Comparison of ENCODE assay signal across 17 cellular contexts in genomic region chr10:118615888-118616287, GRCh38. TPM values are rescaled to one million over a fixed set of nuclear protein-coding genes. Genes with fewer than 3 reads are reported as not detected.
DNase-seq lines count a peak whose midpoint lies in the region; ATAC-seq and TF ChIP-seq lines count a peak whose summit lies in the region.
"Had no signal": no experiment of that assay in that cellular context is flagged by ENCODE, and none has a peak within 500 bp of the region (broad histone marks: within the 10 kb centered on the region; RNA-seq: fewer than 3 reads in every experiment).

No MANE protein-coding gene starts in this region.

- H3K9me3 ChIP-seq in stomach = no peaks in the 10 kb centered on the region

- no peak overlapping the region for H3K4me3 ChIP-seq in stomach
- H3K4me3 ChIP-seq: lung had no signal

- no peaks in the 10 kb centered on the region for H3K36me3 Mint-ChIP-seq in type B pancreatic cell
- no peaks in the 10 kb centered on the region for H3K36me3 Mint-ChIP-seq in effector memory CD8-positive, alpha-beta T cell (ENCODE audit: insufficient read depth)
- H3K36me3 Mint-ChIP-seq: activated naive CD8-positive, alpha-beta T cell treated with anti-CD3 and anti-CD28 coated beads, Interleukin-2, amount 10 ng/mL, durations not matched to agents 7 days and 5 days had no signal

- intact Hi-C loops in stomach (cut with DNase I; ENCODE audit: low total_unique reads) = no loop called here

- H3K27me3 Mint-ChIP-seq in type B pancreatic cell = peaks cover 58% of the 10 kb centered on the region
- H3K27me3 Mint-ChIP-seq in effector memory CD8-positive, alpha-beta T cell = peaks cover 37 to 68% of the 10 kb centered on the region in 2 donors

- no peaks in the 10 kb centered on the region for H3K4me1 Mint-ChIP-seq in type B pancreatic cell (ENCODE audit: unreplicated experiment)
- no peaks in the 10 kb centered on the region for H3K4me1 Mint-ChIP-seq in effector memory CD8-positive, alpha-beta T cell (ENCODE audit: low read depth in 2 of 2)
- H3K4me1 Mint-ChIP-seq: central memory CD8-positive, alpha-beta T cell had no signal

- no peak overlapping the region for H3K4me3 Mint-ChIP-seq in type B pancreatic cell
- no peak overlapping the region for H3K4me3 Mint-ChIP-seq in effector memory CD8-positive, alpha-beta T cell
- H3K4me3 Mint-ChIP-seq: activated naive CD8-positive, alpha-beta T cell treated with anti-CD3 and anti-CD28 coated beads, Interleukin-2, amount 10 ng/mL, durations not matched to agents 7 days and 5 days; central memory CD8-positive, alpha-beta T cell had no signal

- H3K27ac Mint-ChIP-seq in type B pancreatic cell = no peak overlapping the region
- no peak overlapping the region for H3K27ac Mint-ChIP-seq in effector memory CD8-positive, alpha-beta T cell
- H3K27ac Mint-ChIP-seq: activated naive CD8-positive, alpha-beta T cell treated with anti-CD3 and anti-CD28 coated beads, Interleukin-2, amount 10 ng/mL, durations not matched to agents 7 days and 5 days had no signal

- H3K27ac ChIP-seq in foreskin keratinocyte (no peak overlapping the region), stomach (no peak overlapping the region)
- H3K27ac ChIP-seq: 22Rv1 had no signal

- WGBS in stomach, 5 donors = 65 to 78% (median 70%) methylated on average over 5 of the region's 5 CpGs

- H3K9me3 Mint-ChIP-seq in type B pancreatic cell = no peaks in the 10 kb centered on the region
- no peaks in the 10 kb centered on the region for H3K9me3 Mint-ChIP-seq in effector memory CD8-positive, alpha-beta T cell
- H3K9me3 Mint-ChIP-seq: activated naive CD8-positive, alpha-beta T cell treated with anti-CD3 and anti-CD28 coated beads, Interleukin-2, amount 10 ng/mL, durations not matched to agents 7 days and 5 days; central memory CD8-positive, alpha-beta T cell had no signal

- H3K27me3 ChIP-seq in foreskin keratinocyte (peaks cover 37% of the 10 kb centered on the region), stomach (peaks cover 0 to 8% (median 6%) of the 10 kb centered on the region in 3 donors)

- no peaks in the 10 kb centered on the region for H3K4me1 ChIP-seq in foreskin keratinocyte
- H3K4me1 ChIP-seq in stomach = peaks cover 0 to 10% (median 0%) of the 10 kb centered on the region in 4 donors

- TF ChIP-seq POLR2A in stomach (IDR thresholded peaks at IDR 0.05) = no peak

- no peak for TF ChIP-seq EP300 in stomach (IDR thresholded peaks at IDR 0.05)

- DNase-seq in DMS 273 (lab: John Stamatoyannopoulos, UW; ENCODE audit: unreplicated experiment) = peak; percentile 30
- DNase-seq in DMS 273 treated with DMSO at 0.1 percent for 48 hours (lab: John Stamatoyannopoulos, UW) = no peak
- DNase-seq in foreskin keratinocyte = peak in 1 of 2 donors; percentile 36
- no peak for DNase-seq in type B pancreatic cell (ENCODE audit: extremely low spot score, unreplicated experiment)
- DNase-seq in effector memory CD8-positive, alpha-beta T cell = no peak
- DNase-seq in stomach = no peak
- DNase-seq: activated CD4-positive, CD25-positive, alpha-beta regulatory T cell treated with anti-CD3 and anti-CD28 coated beads, Interleukin-2, amount 50 U/mL, for 72 hours; activated naive CD8-positive, alpha-beta T cell treated with anti-CD3 and anti-CD28 coated beads, Interleukin-2, amount 10 ng/mL, durations not matched to agents 7 days and 5 days; activated T-cell treated with anti-CD3 and anti-CD28 coated beads for 4 hours; NCI-H2227 treated with DMSO at 0.1 percent for 48 hours; occipital lobe had no signal

- no peaks in the 10 kb centered on the region for H3K36me3 ChIP-seq in stomach

- ATAC-seq in SK-N-SH treated with all-trans-retinoic acid at 6 μM for 48 hours (peak; percentile 82), foreskin keratinocyte (peak; percentile 82), HG03460 (IDR thresholded peaks at IDR 0.05; ENCODE audit: unreplicated experiment) (no peak)
- no peak for ATAC-seq in effector memory CD8-positive, alpha-beta T cell (replicated peaks)

- peak; percentile 41 for TF ChIP-seq CTCF in foreskin keratinocyte (conservative IDR thresholded peaks at IDR 0.05)
- peak; percentile 63 for TF ChIP-seq CTCF in type B pancreatic cell (conservative IDR thresholded peaks at IDR 0.05)
- TF ChIP-seq CTCF in stomach (IDR thresholded peaks at IDR 0.05) = no peak

TF ChIP-seq in SK-N-SH treated with all-trans-retinoic acid at 6 μM for 48 hours, 23 proteins besides CTCF, POLR2A, EP300 and RAD21:
- TF ChIP-seq ARNTL (CRISPR knock-in tag; IDR thresholded peaks at IDR 0.05; ENCODE audit: borderline replicate concordance, low read depth) (no peak), TCF4 (CRISPR knock-in tag; IDR thresholded peaks at IDR 0.05; ENCODE audit: borderline replicate concordance) (peak; percentile 45)

RNA-seq across cellular contexts. Expression of gene PRLHR, which starts 20.4 kb away (rescaled TPM):
- not detected in 2 replicates for total RNA-seq in foreskin keratinocyte
- not detected in 2 replicates for polyA plus RNA-seq in foreskin keratinocyte
- 2.6 and 3.3 TPM in 2 replicates for total RNA-seq in type B pancreatic cell (ENCODE audit: low replicate concordance)
- total RNA-seq in stomach = under 1 TPM in 3 of 5 donors, not detected in 2; under 0.01 to 0.43 (median 0.37) TPM
- polyA plus RNA-seq in stomach = under 1 TPM in 1 of 3 donors, not detected in 2; 0.05 TPM
- total RNA-seq: activated naive CD8-positive, alpha-beta T cell treated with anti-CD3 and anti-CD28 coated beads, Interleukin-2, amount 10 ng/mL, durations not matched to agents 7 days and 5 days; HT-29; lung had no signal
- polyA plus RNA-seq: lung had no signal

Comparison
In these comparisons a context has a peak if more than half of its experiments do, and no peak if none do; other contexts are left out.
1. ATAC-seq: peak in SK-N-SH treated with all-trans-retinoic acid at 6 μM for 48 hours (single experiment) and foreskin keratinocyte (single experiment); none in effector memory CD8-positive, alpha-beta T cell (single experiment) and HG03460 (single experiment).
2. CTCF ChIP-seq: peak in foreskin keratinocyte (single experiment) and type B pancreatic cell (single experiment); none in stomach (0 of 7).